ENCODE assay signal across 35 cellular contexts in the genomic region with DNA sequence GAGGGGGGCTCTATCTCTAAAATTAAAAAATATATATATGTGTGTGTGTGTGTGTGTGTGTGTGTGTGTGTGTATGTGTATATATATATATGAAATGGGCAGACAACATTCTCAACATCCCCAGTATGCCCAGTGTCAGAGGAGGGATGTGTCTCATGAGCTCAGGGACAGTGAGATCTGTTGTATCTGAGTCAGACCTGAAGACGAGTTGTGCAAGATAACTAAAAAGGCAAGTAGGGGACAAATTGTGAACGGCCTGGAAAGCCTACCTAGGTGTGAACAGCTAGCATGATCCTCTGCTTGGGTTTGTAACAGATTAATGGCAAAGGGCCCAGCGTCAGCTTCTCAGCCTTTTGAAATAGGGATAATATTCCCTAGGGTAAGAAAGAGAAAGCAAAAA.
DNase-seq lines count a peak whose midpoint lies in the region; ATAC-seq and TF ChIP-seq lines count a peak whose summit lies in the region.
"Had no signal": no experiment of that assay in that cellular context is flagged by ENCODE, and none has a peak within 500 bp of the region (broad histone marks: within the 10 kb centered on the region; RNA-seq: fewer than 3 reads in every experiment).

No MANE protein-coding gene starts in this region.

- H3K9me3 ChIP-seq in psoas muscle (no peaks in the 10 kb centered on the region), gastrocnemius medialis (no peaks in the 10 kb centered on the region)
- H3K9me3 ChIP-seq: A549, BE2C, Caco-2 had no signal

- H3K36me3 ChIP-seq in psoas muscle (ENCODE audit: insufficient read depth in 1 of 2, low read depth in 1 of 2) (no peaks in the 10 kb centered on the region), gastrocnemius medialis (no peaks in the 10 kb centered on the region)
- H3K36me3 ChIP-seq: BE2C; BLaER1; BLaER1 treated with 17β-estradiol and CSF1 and Interleukin-3, amounts not matched to agents 10 nM and 100 nM had no signal

- in situ Hi-C loops in gastrocnemius medialis (cut with MboI; ENCODE audit: low sequenced_read_pairs in 4 of 4), result no loop called here

- peak; percentile 13 for DNase-seq in epithelial cell of esophagus (ENCODE audit: low read depth)
- DNase-seq in occipital lobe (lab: John Stamatoyannopoulos, UW), result peak; percentile 0
- DNase-seq in psoas muscle, result no peak
- peak in 1 of 2 donors; percentile 14 for DNase-seq in gastrocnemius medialis
- DNase-seq in dedifferentiated amniotic fluid mesenchymal stem cell (ENCODE audit: extremely low spot score), result no peak
- DNase-seq in natural killer cell treated with Interleukin-12 subunit alpha and Interleukin-12 subunit beta and Interleukin-15 and Interleukin-18, amount 100 ng/mL, for 72 hours (ENCODE audit: low spot score), result no peak
- no peak for DNase-seq in MCF 10A (ENCODE audit: unreplicated experiment)
- DNase-seq in A172 (ENCODE audit: low spot score), result no peak
- DNase-seq: 8988T; ACHN; AML-193; BE2C; C1 segment of cervical spinal cord; Caco-2; Calu3; CD4-positive, alpha-beta memory T cell; CD4-positive, alpha-beta T cell; CD4-positive, CD25-positive, alpha-beta regulatory T cell; CD8-positive, alpha-beta memory T cell; CD8-positive, alpha-beta T cell; COR-L47; DMS 273 treated with DMSO at 0.1 percent for 48 hours; DMS153; DMS53; DMS79; DMS79 treated with DMSO at 0.1 percent for 48 hours; DND-41; EL had no signal

- no peaks in the 10 kb centered on the region for H3K4me1 ChIP-seq in psoas muscle
- H3K4me1 ChIP-seq in gastrocnemius medialis, result no peaks in the 10 kb centered on the region
- H3K4me1 ChIP-seq: A549; BE2C; BLaER1; BLaER1 treated with 17β-estradiol and CSF1 and Interleukin-3, amounts not matched to agents 10 nM and 100 nM; Caco-2 had no signal

- no peaks in the 10 kb centered on the region for H3K9me3 Mint-ChIP-seq in natural killer cell treated with Interleukin-12 subunit alpha and Interleukin-12 subunit beta and Interleukin-15 and Interleukin-18, amount 100 ng/mL, for 72 hours
- H3K9me3 Mint-ChIP-seq in MCF 10A (ENCODE audit: unreplicated experiment), result no peaks in the 10 kb centered on the region
- H3K9me3 Mint-ChIP-seq: CD4-positive, alpha-beta T cell; CD8-positive, alpha-beta T cell had no signal

- H3K27me3 ChIP-seq in psoas muscle (ENCODE audit: insufficient read depth in 3 of 3, low read length in 2 of 3), result no peaks in the 10 kb centered on the region
- H3K27me3 ChIP-seq in gastrocnemius medialis, result no peaks in the 10 kb centered on the region
- H3K27me3 ChIP-seq: BE2C; BLaER1; BLaER1 treated with 17β-estradiol and CSF1 and Interleukin-3, amounts not matched to agents 10 nM and 100 nM had no signal

- no peaks in the 10 kb centered on the region for H3K4me1 Mint-ChIP-seq in natural killer cell treated with Interleukin-12 subunit alpha and Interleukin-12 subunit beta and Interleukin-15 and Interleukin-18, amount 100 ng/mL, for 72 hours (ENCODE audit: low read depth in 2 of 2)
- H3K4me1 Mint-ChIP-seq in MCF 10A (ENCODE audit: insufficient read depth, unreplicated experiment), result no peaks in the 10 kb centered on the region
- H3K4me1 Mint-ChIP-seq: B cell; CD14-positive monocyte; CD4-positive, alpha-beta memory T cell; CD4-positive, CD25-positive, alpha-beta regulatory T cell; CD8-positive, alpha-beta memory T cell had no signal

- H3K27ac ChIP-seq in psoas muscle, result no peak overlapping the region
- no peak overlapping the region for H3K27ac ChIP-seq in gastrocnemius medialis
- H3K27ac ChIP-seq: 22Rv1; A549; BLaER1; BLaER1 treated with 17β-estradiol and CSF1 and Interleukin-3, amounts not matched to agents 10 nM and 100 nM; C4-2B had no signal

- ATAC-seq in psoas muscle (peak in 3 of 4 donors; percentile 54 to 82 (median 58)), gastrocnemius medialis (peak; percentile 39 to 84)
- no peak for ATAC-seq in natural killer cell treated with Interleukin-12 subunit alpha and Interleukin-12 subunit beta and Interleukin-15 and Interleukin-18, amount 100 ng/mL, for 72 hours
- ATAC-seq: A549; CD8-positive, alpha-beta T cell had no signal

- no peak overlapping the region for H3K27ac Mint-ChIP-seq in natural killer cell treated with Interleukin-12 subunit alpha and Interleukin-12 subunit beta and Interleukin-15 and Interleukin-18, amount 100 ng/mL, for 72 hours
- no peak overlapping the region for H3K27ac Mint-ChIP-seq in MCF 10A (ENCODE audit: low read depth, unreplicated experiment)
- H3K27ac Mint-ChIP-seq: B cell; CD14-positive monocyte; CD4-positive, alpha-beta memory T cell; CD4-positive, alpha-beta T cell; CD4-positive, CD25-positive, alpha-beta regulatory T cell; CD8-positive, alpha-beta T cell had no signal

- H3K36me3 Mint-ChIP-seq in natural killer cell treated with Interleukin-12 subunit alpha and Interleukin-12 subunit beta and Interleukin-15 and Interleukin-18, amount 100 ng/mL, for 72 hours, result no peaks in the 10 kb centered on the region
- H3K36me3 Mint-ChIP-seq in MCF 10A (ENCODE audit: insufficient read depth, unreplicated experiment), result no peaks in the 10 kb centered on the region
- H3K36me3 Mint-ChIP-seq: CD14-positive monocyte; CD4-positive, alpha-beta memory T cell; CD4-positive, CD25-positive, alpha-beta regulatory T cell; CD8-positive, alpha-beta memory T cell; CD8-positive, alpha-beta T cell had no signal

- WGBS in psoas muscle, 3 donors, result 40 to 52% (median 47%) methylated on average over 3 of the region's 3 CpGs

- no TSS peak for BruUV-seq in MCF 10A (replicated peaks; lab: Mats Ljungman, UMichigan)

- POLR2A ChIA-PET in MCF 10A (lab: Yijun Ruan, JAX), result no interaction called here

- peaks cover 0 to under 1% of the 10 kb centered on the region in 2 donors for H3K27me3 Mint-ChIP-seq in natural killer cell treated with Interleukin-12 subunit alpha and Interleukin-12 subunit beta and Interleukin-15 and Interleukin-18, amount 100 ng/mL, for 72 hours
- H3K27me3 Mint-ChIP-seq in MCF 10A (ENCODE audit: insufficient read depth, unreplicated experiment), result no peaks in the 10 kb centered on the region
- H3K27me3 Mint-ChIP-seq: CD4-positive, CD25-positive, alpha-beta regulatory T cell had no signal

- TF ChIP-seq POLR2A in gastrocnemius medialis (IDR thresholded peaks at IDR 0.05), result no peak

- TF ChIP-seq CTCF in epithelial cell of esophagus (IDR thresholded peaks at IDR 0.05; ENCODE audit: insufficient read depth, low read depth, low read length, missing control alignments) (no peak), psoas muscle (IDR thresholded peaks at IDR 0.05) (no peak), gastrocnemius medialis (IDR thresholded peaks at IDR 0.05 in 4 of 5, conservative IDR thresholded peaks at IDR 0.05 in 1 of 5) (no peak), MCF 10A (IDR thresholded peaks at IDR 0.05; ENCODE audit: unreplicated experiment) (no peak)

- intact Hi-C loops in psoas muscle (cut with DNase I), result no loop called here
- intact Hi-C loops in gastrocnemius medialis (cut with DNase I; ENCODE audit: low total_unique reads), result no loop called here
- intact Hi-C loops in MCF 10A (cut with micrococcal nuclease), result no loop called here

- CTCF ChIA-PET in MCF 10A (lab: Yijun Ruan, JAX), result interaction anchor here (0.5 to 1.2 kb wide), 3 partner anchors 16 to 58 kb away, joined by 3 to 7 read pairs (median 3); no protein-coding TSS in a partner anchor

- H3K4me3 Mint-ChIP-seq in natural killer cell treated with Interleukin-12 subunit alpha and Interleukin-12 subunit beta and Interleukin-15 and Interleukin-18, amount 100 ng/mL, for 72 hours, result no peak overlapping the region
- H3K4me3 Mint-ChIP-seq in MCF 10A (ENCODE audit: unreplicated experiment), result no peak overlapping the region
- H3K4me3 Mint-ChIP-seq: B cell; CD14-positive monocyte; CD4-positive, alpha-beta memory T cell; CD4-positive, alpha-beta T cell; CD4-positive, CD25-positive, alpha-beta regulatory T cell; CD8-positive, alpha-beta memory T cell; CD8-positive, alpha-beta T cell had no signal

- H3K4me3 ChIP-seq in epithelial cell of esophagus (ENCODE audit: low read length) (no peak overlapping the region), psoas muscle (no peak overlapping the region), gastrocnemius medialis (no peak overlapping the region)
- H3K4me3 ChIP-seq: A549; BLaER1; BLaER1 treated with 17β-estradiol and CSF1 and Interleukin-3, amounts not matched to agents 10 nM and 100 nM had no signal

Comparison
In these comparisons a context has a peak if more than half of its experiments do, and no peak if none do; other contexts are left out.
1. DNase-seq: peak in epithelial cell of esophagus (single experiment) and occipital lobe (single experiment); none in psoas muscle (0 of 2), dedifferentiated amniotic fluid mesenchymal stem cell (single experiment), natural killer cell treated with Interleukin-12 subunit alpha and Interleukin-12 subunit beta and Interleukin-15 and Interleukin-18, amount 100 ng/mL, for 72 hours (single experiment), MCF 10A (single experiment) and A172 (single experiment).
2. ATAC-seq: peak in psoas muscle (3 of 4) and gastrocnemius medialis (2 of 2); none in natural killer cell treated with Interleukin-12 subunit alpha and Interleukin-12 subunit beta and Interleukin-15 and Interleukin-18, amount 100 ng/mL, for 72 hours (0 of 2).